In genomic region chr4:25938251-25939186, GRCh38 we compare ENCODE assay signal across 9 cellular contexts. TPM values are rescaled to one million over a fixed set of nuclear protein-coding genes. Genes with fewer than 3 reads are reported as not detected.
DNase-seq lines count a peak whose midpoint lies in the region; ATAC-seq and TF ChIP-seq lines count a peak whose summit lies in the region.
"Had no signal": no experiment of that assay in that cellular context is flagged by ENCODE, and none has a peak within 500 bp of the region (broad histone marks: within the 10 kb centered on the region; RNA-seq: fewer than 3 reads in every experiment).

No MANE protein-coding gene starts in this region.

- H3K36me3 ChIP-seq in Peyer's patch, result no peaks in the 10 kb centered on the region

- H3K27ac Mint-ChIP-seq in natural killer cell treated with Interleukin-12 subunit alpha and Interleukin-12 subunit beta and Interleukin-15 and Interleukin-18, amount 100 ng/mL, for 72 hours, result peak overlapping the region in 1 of 2 donors; percentile 66
- H3K27ac Mint-ChIP-seq in natural killer cell (no peak overlapping the region), mesothelial cell of epicardium (peak overlapping the region; percentile 64)
- H3K27ac Mint-ChIP-seq in activated CD8-positive, alpha-beta T cell treated with anti-CD3 and anti-CD28 coated beads, Interleukin-2, amount 10 ng/mL, durations not matched to agents 7 days and 5 days, result peak overlapping the region; percentile 9
- H3K27ac Mint-ChIP-seq: activated naive CD8-positive, alpha-beta T cell treated with anti-CD3 and anti-CD28 coated beads, Interleukin-2, amount 10 ng/mL, durations not matched to agents 7 days and 5 days had no signal

- no peaks in the 10 kb centered on the region for H3K9me3 Mint-ChIP-seq in natural killer cell treated with Interleukin-12 subunit alpha and Interleukin-12 subunit beta and Interleukin-15 and Interleukin-18, amount 100 ng/mL, for 72 hours
- H3K9me3 Mint-ChIP-seq in natural killer cell, result no peaks in the 10 kb centered on the region
- H3K9me3 Mint-ChIP-seq in activated CD8-positive, alpha-beta T cell treated with anti-CD3 and anti-CD28 coated beads, Interleukin-2, amount 10 ng/mL, durations not matched to agents 7 days and 5 days (ENCODE audit: insufficient read depth), result no peaks in the 10 kb centered on the region
- H3K9me3 Mint-ChIP-seq in mesothelial cell of epicardium, result peaks cover 6% of the 10 kb centered on the region

- H3K27me3 ChIP-seq in Peyer's patch, result no peaks in the 10 kb centered on the region

- no peak overlapping the region for H3K27ac ChIP-seq in Peyer's patch

- POLR2A ChIA-PET in activated CD8-positive, alpha-beta T cell treated with anti-CD3 and anti-CD28 coated beads, Interleukin-2, amount 10 ng/mL, durations not matched to agents 7 days and 5 days (lab: Charles Lee), result interaction anchor here (1.2 kb wide), 1 partner anchor 11 kb away, joined by 3 read pairs; no protein-coding TSS in a partner anchor

- intact Hi-C loops in natural killer cell (cut with micrococcal nuclease), result no loop called here

- peaks cover 0 to 20% of the 10 kb centered on the region in 2 donors for H3K4me1 Mint-ChIP-seq in natural killer cell treated with Interleukin-12 subunit alpha and Interleukin-12 subunit beta and Interleukin-15 and Interleukin-18, amount 100 ng/mL, for 72 hours (ENCODE audit: low read depth in 2 of 2)
- H3K4me1 Mint-ChIP-seq in natural killer cell (peaks cover 0 to 4% of the 10 kb centered on the region in 2 donors), mesothelial cell of epicardium (peaks cover 14% of the 10 kb centered on the region)
- peaks cover 15% of the 10 kb centered on the region for H3K4me1 Mint-ChIP-seq in activated CD8-positive, alpha-beta T cell treated with anti-CD3 and anti-CD28 coated beads, Interleukin-2, amount 10 ng/mL, durations not matched to agents 7 days and 5 days (ENCODE audit: low read depth)

- TF ChIP-seq CTCF in natural killer cell (IDR thresholded peaks at IDR 0.05) (no peak), mesothelial cell of epicardium (IDR thresholded peaks at IDR 0.05; ENCODE audit: unreplicated experiment) (no peak), Peyer's patch (IDR thresholded peaks at IDR 0.05) (no peak)

- DNase-seq in natural killer cell treated with Interleukin-12 subunit alpha and Interleukin-12 subunit beta and Interleukin-15 and Interleukin-18, amount 100 ng/mL, for 72 hours (ENCODE audit: low spot score), result no peak
- no peak for DNase-seq in natural killer cell
- DNase-seq in activated CD8-positive, alpha-beta T cell treated with anti-CD3 and anti-CD28 coated beads, Interleukin-2, amount 10 ng/mL, durations not matched to agents 7 days and 5 days, result no peak
- no peak for DNase-seq in mesothelial cell of epicardium (ENCODE audit: low spot score in 2 of 2, unreplicated experiment in 2 of 2)
- no peak for DNase-seq in KBM-7
- no peak for DNase-seq in NCI-H2029 (lab: John Stamatoyannopoulos, UW)
- DNase-seq in Peyer's patch, result no peak
- DNase-seq: activated naive CD8-positive, alpha-beta T cell treated with anti-CD3 and anti-CD28 coated beads, Interleukin-2, amount 10 ng/mL, durations not matched to agents 7 days and 5 days had no signal

- H3K4me3 Mint-ChIP-seq in natural killer cell treated with Interleukin-12 subunit alpha and Interleukin-12 subunit beta and Interleukin-15 and Interleukin-18, amount 100 ng/mL, for 72 hours, result peak overlapping the region; percentile 59
- H3K4me3 Mint-ChIP-seq in natural killer cell (no peak overlapping the region), mesothelial cell of epicardium (no peak overlapping the region)
- no peak overlapping the region for H3K4me3 Mint-ChIP-seq in activated CD8-positive, alpha-beta T cell treated with anti-CD3 and anti-CD28 coated beads, Interleukin-2, amount 10 ng/mL, durations not matched to agents 7 days and 5 days
- H3K4me3 Mint-ChIP-seq: activated naive CD8-positive, alpha-beta T cell treated with anti-CD3 and anti-CD28 coated beads, Interleukin-2, amount 10 ng/mL, durations not matched to agents 7 days and 5 days had no signal

- H3K4me1 ChIP-seq in Peyer's patch, result no peaks in the 10 kb centered on the region

- in situ Hi-C loops in KBM-7 (cut with MboI; ENCODE audit: low pct_unique_long_range_greater_than_20kb, low sequenced_read_pairs), result no loop called here

- no peaks in the 10 kb centered on the region for H3K9me3 ChIP-seq in Peyer's patch

- no peak for TF ChIP-seq POLR2A in Peyer's patch (IDR thresholded peaks at IDR 0.05)

- no peak overlapping the region for H3K4me3 ChIP-seq in Peyer's patch

- H3K36me3 Mint-ChIP-seq in natural killer cell treated with Interleukin-12 subunit alpha and Interleukin-12 subunit beta and Interleukin-15 and Interleukin-18, amount 100 ng/mL, for 72 hours, result no peaks in the 10 kb centered on the region
- H3K36me3 Mint-ChIP-seq in natural killer cell (no peaks in the 10 kb centered on the region), mesothelial cell of epicardium (no peaks in the 10 kb centered on the region)
- H3K36me3 Mint-ChIP-seq in activated CD8-positive, alpha-beta T cell treated with anti-CD3 and anti-CD28 coated beads, Interleukin-2, amount 10 ng/mL, durations not matched to agents 7 days and 5 days (ENCODE audit: low read depth), result no peaks in the 10 kb centered on the region

- CTCF ChIA-PET in activated CD8-positive, alpha-beta T cell treated with anti-CD3 and anti-CD28 coated beads, Interleukin-2, amount 10 ng/mL, durations not matched to agents 7 days and 5 days (lab: Charles Lee), result interaction anchor here (0.5 to 1.9 kb wide), 5 partner anchors 17 to 782 kb away, joined by 3 to 5 read pairs (median 3); no protein-coding TSS in a partner anchor

- peak; percentile 65 to 92 for ATAC-seq in natural killer cell treated with Interleukin-12 subunit alpha and Interleukin-12 subunit beta and Interleukin-15 and Interleukin-18, amount 100 ng/mL, for 72 hours
- no peak for ATAC-seq in natural killer cell
- peak; percentile 89 for ATAC-seq in HG03060 (IDR thresholded peaks at IDR 0.05; ENCODE audit: low read depth, unreplicated experiment)
- ATAC-seq in activated CD8-positive, alpha-beta T cell treated with anti-CD3 and anti-CD28 coated beads, Interleukin-2, amount 10 ng/mL, durations not matched to agents 7 days and 5 days, result no peak

- peaks cover 18 to 24% of the 10 kb centered on the region in 2 donors for H3K27me3 Mint-ChIP-seq in natural killer cell treated with Interleukin-12 subunit alpha and Interleukin-12 subunit beta and Interleukin-15 and Interleukin-18, amount 100 ng/mL, for 72 hours
- H3K27me3 Mint-ChIP-seq in natural killer cell (ENCODE audit: low read depth in 2 of 2) (peaks cover 26 to 40% of the 10 kb centered on the region in 2 donors), mesothelial cell of epicardium (ENCODE audit: low read depth) (peaks cover 2% of the 10 kb centered on the region)
- peaks cover 7% of the 10 kb centered on the region for H3K27me3 Mint-ChIP-seq in activated CD8-positive, alpha-beta T cell treated with anti-CD3 and anti-CD28 coated beads, Interleukin-2, amount 10 ng/mL, durations not matched to agents 7 days and 5 days (ENCODE audit: low read depth)

RNA-seq across cellular contexts. Expression of gene SMIM20, which starts 24.5 kb away (rescaled TPM):
- 10 to 100 TPM; 12.1 to 19.0 TPM for total RNA-seq in natural killer cell treated with Interleukin-12 subunit alpha and Interleukin-12 subunit beta and Interleukin-15 and Interleukin-18, amount 100 ng/mL, for 72 hours
- total RNA-seq in natural killer cell, result 10 to 100 TPM; 10.3 to 11.5 (median 10.3) TPM
- 10 to 100 TPM; 11.1 to 13.9 TPM for total RNA-seq in activated CD8-positive, alpha-beta T cell treated with anti-CD3 and anti-CD28 coated beads, Interleukin-2, amount 10 ng/mL, durations not matched to agents 7 days and 5 days
- total RNA-seq in mesothelial cell of epicardium, result 29.7 to 31.5 TPM (median 30.0 TPM) in 3 replicates
- 10 to 100 TPM; 11.6 to 55.7 (median 31.3) TPM for total RNA-seq in Peyer's patch

Comparison
In these comparisons a context has a peak if more than half of its experiments do, and no peak if none do; other contexts are left out.
1. ATAC-seq: peak in natural killer cell treated with Interleukin-12 subunit alpha and Interleukin-12 subunit beta and Interleukin-15 and Interleukin-18, amount 100 ng/mL, for 72 hours (2 of 2) and HG03060 (single experiment); none in natural killer cell (0 of 3) and activated CD8-positive, alpha-beta T cell treated with anti-CD3 and anti-CD28 coated beads, Interleukin-2, amount 10 ng/mL, durations not matched to agents 7 days and 5 days (single experiment).
2. H3K27ac Mint-ChIP-seq: peak in activated CD8-positive, alpha-beta T cell treated with anti-CD3 and anti-CD28 coated beads, Interleukin-2, amount 10 ng/mL, durations not matched to agents 7 days and 5 days (single experiment) and mesothelial cell of epicardium (single experiment); none in natural killer cell (0 of 2).